9 cellular contexts compared by ENCODE assay signal in genomic region chr6:95091823-95092436, GRCh38.
DNase-seq lines count a peak whose midpoint lies in the region; ATAC-seq and TF ChIP-seq lines count a peak whose summit lies in the region.
"Had no signal": no experiment of that assay in that cellular context is flagged by ENCODE, and none has a peak within 500 bp of the region (broad histone marks: within the 10 kb centered on the region; RNA-seq: fewer than 3 reads in every experiment).

No MANE protein-coding gene starts in this region.

- H3K27me3 Mint-ChIP-seq in CD4-positive, alpha-beta T cell = no peaks in the 10 kb centered on the region
- H3K27me3 Mint-ChIP-seq: memory B cell had no signal

- no peaks in the 10 kb centered on the region for H3K36me3 Mint-ChIP-seq in CD4-positive, alpha-beta T cell (ENCODE audit: low read depth)
- H3K36me3 Mint-ChIP-seq: memory B cell had no signal

- H3K4me3 Mint-ChIP-seq in CD4-positive, alpha-beta T cell = no peak overlapping the region
- H3K4me3 Mint-ChIP-seq: memory B cell had no signal

- no peaks in the 10 kb centered on the region for H3K9me3 ChIP-seq in CD4-positive, alpha-beta T cell (ENCODE audit: control insufficient read depth, low read length)

- peak; percentile 89 for ATAC-seq in GM19328 (IDR thresholded peaks at IDR 0.05; ENCODE audit: unreplicated experiment)
- peak; percentile 76 for ATAC-seq in HG03280 (IDR thresholded peaks at IDR 0.05; ENCODE audit: unreplicated experiment)
- peak; percentile 77 for ATAC-seq in left lobe of liver
- ATAC-seq in CD4-positive, alpha-beta T cell (ENCODE audit: poor library complexity) = no peak

- H3K9me3 Mint-ChIP-seq in CD4-positive, alpha-beta T cell = no peaks in the 10 kb centered on the region
- H3K9me3 Mint-ChIP-seq: memory B cell had no signal

- H3K4me3 ChIP-seq in astrocyte of the cerebellum (ENCODE audit: low read depth, low read length) = no peak overlapping the region

- CTCF ChIA-PET in CD4-positive, alpha-beta T cell (lab: Charles Lee) = no interaction called here

- intact Hi-C loops in CD4-positive, alpha-beta T cell (cut with DNase I, micrococcal nuclease) = no loop called here

- no peaks in the 10 kb centered on the region for H3K4me1 Mint-ChIP-seq in CD4-positive, alpha-beta T cell (ENCODE audit: low read depth)
- H3K4me1 Mint-ChIP-seq: memory B cell had no signal

- DNase-seq in COR-L47 (lab: John Stamatoyannopoulos, UW) (peak; percentile 84), NCI-H345 treated with DMSO at 0.1 percent for 48 hours (lab: John Stamatoyannopoulos, UW; ENCODE audit: unreplicated experiment) (peak; percentile 56), astrocyte of the cerebellum (ENCODE audit: low read depth) (peak; percentile 66), left lobe of liver (ENCODE audit: low spot score) (no peak), HK-2 (ENCODE audit: unreplicated experiment) (no peak)
- no peak for DNase-seq in CD4-positive, alpha-beta T cell

- H3K27ac Mint-ChIP-seq in CD4-positive, alpha-beta T cell = no peak overlapping the region
- H3K27ac Mint-ChIP-seq: memory B cell had no signal

- in situ Hi-C loops in astrocyte of the cerebellum (cut with HindIII; ENCODE audit: low sequenced_read_pairs) = no loop called here

- H3K27me3 ChIP-seq in CD4-positive, alpha-beta T cell (ENCODE audit: control insufficient read depth, insufficient read depth, low read length) = no peaks in the 10 kb centered on the region

- H3K27ac ChIP-seq in CD4-positive, alpha-beta T cell (ENCODE audit: low read depth, low read length) = no peak overlapping the region

- peak; percentile 46 for TF ChIP-seq CTCF in astrocyte of the cerebellum (IDR thresholded peaks at IDR 0.05; ENCODE audit: low read depth, low read length, missing control alignments)
- no peak for TF ChIP-seq CTCF in CD4-positive, alpha-beta T cell (IDR thresholded peaks at IDR 0.05)

- POLR2A ChIA-PET in CD4-positive, alpha-beta T cell (lab: Charles Lee) = no interaction called here

Comparison
In these comparisons a context has a peak if more than half of its experiments do, and no peak if none do; other contexts are left out.
1. DNase-seq: peak in COR-L47 (single experiment), NCI-H345 treated with DMSO at 0.1 percent for 48 hours (single experiment) and astrocyte of the cerebellum (single experiment); none in left lobe of liver (single experiment), CD4-positive, alpha-beta T cell (0 of 10) and HK-2 (single experiment).